Comparison of ENCODE assay signal across 2 cellular contexts in genomic region chr12:95870897-95871296, GRCh38.
A peak's percentile ranks its signal among the peaks of the same experiment; 100 is the strongest.
TF ChIP-seq lines count a peak whose summit lies in the region.

No MANE protein-coding gene starts in this region.

TF ChIP-seq in HepG2, 621 proteins besides CTCF, POLR2A, EP300 and RAD21:
- TF ChIP-seq FOSL2 (CRISPR knock-in tag; IDR thresholded peaks at IDR 0.05) (no peak), MTERF4 (CRISPR knock-in tag; IDR thresholded peaks at IDR 0.05) (no peak), HOMEZ (CRISPR knock-in tag; IDR thresholded peaks at IDR 0.05; ENCODE audit: low read depth) (peak; percentile 81; the same call in 1 of the 2 replicates)

TF ChIP-seq in IMR-90, 13 proteins besides CTCF, POLR2A, EP300 and RAD21:
- TF ChIP-seq MXI1 (IDR thresholded peaks at IDR 0.05; ENCODE audit: borderline replicate concordance, low read depth, low read length), result no peak
- no peak for TF ChIP-seq CHD1 (IDR thresholded peaks at IDR 0.05; ENCODE audit: low read depth, low read length)
- TF ChIP-seq FOS (IDR thresholded peaks at IDR 0.05; ENCODE audit: low read depth, low read length), result no peak
- no peak for TF ChIP-seq RCOR1 (IDR thresholded peaks at IDR 0.05; ENCODE audit: insufficient replicate concordance, low read length)
- no peak for TF ChIP-seq CEBPB (IDR thresholded peaks at IDR 0.05; ENCODE audit: low read depth, low read length)
- no peak for TF ChIP-seq USF2 (IDR thresholded peaks at IDR 0.05; ENCODE audit: low read depth, low read length)
- no peak for TF ChIP-seq MAFK (IDR thresholded peaks at IDR 0.05; ENCODE audit: low read depth, low read length)
- TF ChIP-seq ELK1 (IDR thresholded peaks at IDR 0.05; ENCODE audit: borderline replicate concordance, low read depth, low read length), result no peak
- TF ChIP-seq RFX5 (IDR thresholded peaks at IDR 0.05; ENCODE audit: low read depth, low read length), result no peak
- no peak for TF ChIP-seq NFE2L2 (IDR thresholded peaks at IDR 0.05; ENCODE audit: low read depth, low read length)
- TF ChIP-seq SMC3 (IDR thresholded peaks at IDR 0.05; ENCODE audit: low read depth, low read length), result no peak
- no peak for TF ChIP-seq MAZ (IDR thresholded peaks at IDR 0.05; ENCODE audit: borderline replicate concordance, low read depth, low read length)
